13 cellular contexts compared by ENCODE assay signal in genomic region chr6:126341126-126341525, GRCh38. TPM values are rescaled to one million over a fixed set of nuclear protein-coding genes. Genes with fewer than 3 reads are reported as not detected.
DNase-seq lines count a peak whose midpoint lies in the region; ATAC-seq and TF ChIP-seq lines count a peak whose summit lies in the region.
"Had no signal": no experiment of that assay in that cellular context is flagged by ENCODE, and none has a peak within 500 bp of the region (broad histone marks: within the 10 kb centered on the region; RNA-seq: fewer than 3 reads in every experiment).

No MANE protein-coding gene starts in this region.

- H3K9ac ChIP-seq in ES-I3 (ENCODE audit: low read depth, low read length): peak overlapping the region; percentile 82; the same call in 1 of the 2 replicates

- H3K4me3 ChIP-seq in esophagus squamous epithelium: peak overlapping the region; percentile 61 to 76 (median 64)
- H3K4me3 ChIP-seq in psoas muscle: peak overlapping the region; percentile 76
- peak overlapping the region in 2 of 12 donors; percentile 72 to 80 for H3K4me3 ChIP-seq in heart left ventricle

- H3K27ac ChIP-seq in esophagus squamous epithelium: peak overlapping the region in 3 of 4 donors; percentile 76 to 84 (median 82)
- H3K27ac ChIP-seq in psoas muscle: no peak overlapping the region
- no peak overlapping the region for H3K27ac ChIP-seq in heart left ventricle
- H3K27ac ChIP-seq: ascending aorta, thyroid gland had no signal

- ATAC-seq in psoas muscle: no peak
- no peak for ATAC-seq in HG02759 (IDR thresholded peaks at IDR 0.05; ENCODE audit: unreplicated experiment)
- ATAC-seq in heart left ventricle: no peak

- no peaks in the 10 kb centered on the region for H3K27me3 ChIP-seq in esophagus squamous epithelium
- no peaks in the 10 kb centered on the region for H3K27me3 ChIP-seq in psoas muscle (ENCODE audit: insufficient read depth in 3 of 3, low read length in 2 of 3)
- no peaks in the 10 kb centered on the region for H3K27me3 ChIP-seq in heart left ventricle
- H3K27me3 ChIP-seq: ascending aorta, thyroid gland had no signal

- TF ChIP-seq CTCF in esophagus squamous epithelium (IDR thresholded peaks at IDR 0.05): no peak
- no peak for TF ChIP-seq CTCF in psoas muscle (IDR thresholded peaks at IDR 0.05)
- no peak for TF ChIP-seq CTCF in heart left ventricle (IDR thresholded peaks at IDR 0.05)

- no peaks in the 10 kb centered on the region for H3K9me3 ChIP-seq in ES-I3 (ENCODE audit: control insufficient read depth, insufficient read depth, low read length)
- no peaks in the 10 kb centered on the region for H3K9me3 ChIP-seq in esophagus squamous epithelium
- H3K9me3 ChIP-seq in psoas muscle: no peaks in the 10 kb centered on the region
- no peaks in the 10 kb centered on the region for H3K9me3 ChIP-seq in heart left ventricle
- H3K9me3 ChIP-seq: ascending aorta, thyroid gland had no signal

- TF ChIP-seq POLR2A in esophagus squamous epithelium (IDR thresholded peaks at IDR 0.05): no peak
- TF ChIP-seq POLR2A in heart left ventricle (IDR thresholded peaks at IDR 0.05): no peak

- 50 to 59% methylated on average over 3 of the region's 3 CpGs for WGBS in esophagus squamous epithelium, 2 donors
- WGBS in psoas muscle, 3 donors: 64 to 67% (median 65%) methylated on average over 3 of the region's 3 CpGs
- 70 to 78% (median 75%) methylated on average over 3 of the region's 3 CpGs for WGBS in heart left ventricle, 4 donors

- H3K4me1 ChIP-seq in ES-I3 (ENCODE audit: insufficient read depth, low read length) (peaks cover 9% of the 10 kb centered on the region; the same call in 1 of the 2 replicates), esophagus squamous epithelium (peaks cover 9 to 21% (median 10%) of the 10 kb centered on the region in 3 donors), psoas muscle (peaks cover 12% of the 10 kb centered on the region), heart left ventricle (peaks cover 0 to 16% (median 8%) of the 10 kb centered on the region in 12 donors)

- intact Hi-C loops in esophagus squamous epithelium (cut with DNase I): no loop called here
- intact Hi-C loops in psoas muscle (cut with DNase I): no loop called here
- intact Hi-C loops in heart left ventricle (cut with DNase I): no loop called here

- H3K36me3 ChIP-seq in ES-I3 (ENCODE audit: insufficient read depth, low read length) (no peaks in the 10 kb centered on the region), esophagus squamous epithelium (no peaks in the 10 kb centered on the region), psoas muscle (ENCODE audit: insufficient read depth in 1 of 2, low read depth in 1 of 2) (no peaks in the 10 kb centered on the region), heart left ventricle (no peaks in the 10 kb centered on the region)
- H3K36me3 ChIP-seq: ascending aorta, thyroid gland had no signal

- DNase-seq in NCI-H69 (lab: John Stamatoyannopoulos, UW): peak; percentile 37
- no peak for DNase-seq in esophagus squamous epithelium (lab: John Stamatoyannopoulos, UW)
- DNase-seq in psoas muscle: no peak
- no peak for DNase-seq in heart left ventricle
- no peak for DNase-seq in pons (ENCODE audit: low spot score)
- no peak for DNase-seq in NCI-H2227 (lab: John Stamatoyannopoulos, UW; ENCODE audit: unreplicated experiment)
- DNase-seq: activated CD4-positive, CD25-positive, alpha-beta regulatory T cell; NCI-H524; stimulated activated CD4-positive, alpha-beta T cell treated with anti-CD3 and anti-CD28 coated beads, Interleukin-15, amount 100 ng/mL, for 24 hours; thyroid gland had no signal

RNA-seq across cellular contexts. Expression of gene CENPW, which starts 1.2 kb away (rescaled TPM):
- total RNA-seq in esophagus squamous epithelium (10 to 100 TPM in 3 of 4 donors, 1 to 10 TPM in 1; 2.1 to 22.1 (median 12.1) TPM), psoas muscle (1 to 10 TPM; 1.3 to 7.4 (median 2.0) TPM), heart left ventricle (1 to 10 TPM in 3 of 9 donors, under 1 TPM in 2, not detected in 4; 0.39 to 7.9 (median 1.3) TPM)
- polyA plus RNA-seq in psoas muscle (10 to 100 TPM in 1 of 3 donors, 1 to 10 TPM in 2; 5.1 to 31.1 (median 6.2) TPM), heart left ventricle (under 1 TPM; 0.57 to 0.78 TPM)
- total RNA-seq: ascending aorta had no signal

Comparison
In these comparisons a context has a peak if more than half of its experiments do, and no peak if none do; other contexts are left out.
1. H3K27ac ChIP-seq: peak in esophagus squamous epithelium (3 of 4); none in psoas muscle (single experiment) and heart left ventricle (0 of 12).